Comparison of ENCODE assay signal across 10 cellular contexts in genomic region chr4:159791334-159791733, GRCh38.
"Had no signal": no experiment of that assay in that cellular context is flagged by ENCODE, and none has a peak within 500 bp of the region (broad histone marks: within the 10 kb centered on the region; RNA-seq: fewer than 3 reads in every experiment).

No MANE protein-coding gene starts in this region.

- H3K9me3 ChIP-seq: HAP-1 had no signal

- H2AFZ ChIP-seq: GM23248 had no signal

- DNase-seq: GM23248, GOT3, H7, HFFc6, KBM-7 had no signal

- H3K4me2 ChIP-seq: KMS-11 had no signal

- H3K36me3 ChIP-seq: HAP-1 had no signal

- H3K27me3 Mint-ChIP-seq: IgD-negative memory B cell had no signal

- H3K9ac ChIP-seq: GM23248, KMS-11 had no signal

- H3K4me1 Mint-ChIP-seq: IgD-negative memory B cell had no signal

- H3K4me3 ChIP-seq: GM23248, HAP-1 had no signal

- H3K4me1 ChIP-seq: HAP-1 had no signal

- H3K27ac ChIP-seq: GM23248, HL-60, KMS-11 had no signal

- H3K27ac Mint-ChIP-seq: HFFc6, IgD-negative memory B cell had no signal

- H3K4me3 Mint-ChIP-seq: HFFc6, IgD-negative memory B cell had no signal

- ATAC-seq: HCT116 had no signal
